1 cellular context compared by ENCODE assay signal in genomic region chr19:1094978-1095701, GRCh38.
TF ChIP-seq lines count a peak whose summit lies in the region.

Gene POLR2E (minus strand): TSS chr19:1095375. CDS start chr19:1095315, 60 bp downstream.

TF ChIP-seq in K562, 482 proteins besides CTCF, POLR2A, EP300 and RAD21 (continued from another document and continues in another):
- TF ChIP-seq, protein P1, sequence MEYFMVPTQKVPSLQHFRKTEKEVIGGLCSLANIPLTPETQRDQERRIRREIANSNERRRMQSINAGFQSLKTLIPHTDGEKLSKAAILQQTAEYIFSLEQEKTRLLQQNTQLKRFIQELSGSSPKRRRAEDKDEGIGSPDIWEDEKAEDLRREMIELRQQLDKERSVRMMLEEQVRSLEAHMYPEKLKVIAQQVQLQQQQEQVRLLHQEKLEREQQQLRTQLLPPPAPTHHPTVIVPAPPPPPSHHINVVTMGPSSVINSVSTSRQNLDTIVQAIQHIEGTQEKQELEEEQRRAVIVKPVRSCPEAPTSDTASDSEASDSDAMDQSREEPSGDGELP (CRISPR knock-in tag; IDR thresholded peaks at IDR 0.05; ENCODE audit: borderline replicate concordance): peak; percentile 84
- peak in 1 of 2 experiments; percentile 41; a peak in 1 of 4 replicates for TF ChIP-seq HDAC1 (IDR thresholded peaks at IDR 0.05)
- no peak for TF ChIP-seq TAF15 (IDR thresholded peaks at IDR 0.05; ENCODE audit: low read depth, low read length)
- peak; percentile 44 for TF ChIP-seq ZFX (CRISPR knock-in tag; IDR thresholded peaks at IDR 0.05)
- TF ChIP-seq JUN (IDR thresholded peaks at IDR 0.05; ENCODE audit: borderline replicate concordance, low read depth, low read length): peak; percentile 56; the same call in 1 of the 2 replicates
- TF ChIP-seq JUN (CRISPR knock-in tag; IDR thresholded peaks at IDR 0.05; ENCODE audit: borderline replicate concordance): no peak
- TF ChIP-seq PBX2 (CRISPR knock-in tag; IDR thresholded peaks at IDR 0.05; ENCODE audit: low read depth): no peak
- TF ChIP-seq PBX2 (tag; conservative IDR thresholded peaks at IDR 0.05; ENCODE audit: low read depth): no peak
- peak; percentile 85 for TF ChIP-seq PKNOX1 (IDR thresholded peaks at IDR 0.05)
- TF ChIP-seq NR2C1 (IDR thresholded peaks at IDR 0.05): no peak
- 0 out of 2 replicates have a peak, but pooled peaks have one; percentile 48 for TF ChIP-seq NR2C1 (tag; IDR thresholded peaks at IDR 0.05)
- TF ChIP-seq, protein P2, sequence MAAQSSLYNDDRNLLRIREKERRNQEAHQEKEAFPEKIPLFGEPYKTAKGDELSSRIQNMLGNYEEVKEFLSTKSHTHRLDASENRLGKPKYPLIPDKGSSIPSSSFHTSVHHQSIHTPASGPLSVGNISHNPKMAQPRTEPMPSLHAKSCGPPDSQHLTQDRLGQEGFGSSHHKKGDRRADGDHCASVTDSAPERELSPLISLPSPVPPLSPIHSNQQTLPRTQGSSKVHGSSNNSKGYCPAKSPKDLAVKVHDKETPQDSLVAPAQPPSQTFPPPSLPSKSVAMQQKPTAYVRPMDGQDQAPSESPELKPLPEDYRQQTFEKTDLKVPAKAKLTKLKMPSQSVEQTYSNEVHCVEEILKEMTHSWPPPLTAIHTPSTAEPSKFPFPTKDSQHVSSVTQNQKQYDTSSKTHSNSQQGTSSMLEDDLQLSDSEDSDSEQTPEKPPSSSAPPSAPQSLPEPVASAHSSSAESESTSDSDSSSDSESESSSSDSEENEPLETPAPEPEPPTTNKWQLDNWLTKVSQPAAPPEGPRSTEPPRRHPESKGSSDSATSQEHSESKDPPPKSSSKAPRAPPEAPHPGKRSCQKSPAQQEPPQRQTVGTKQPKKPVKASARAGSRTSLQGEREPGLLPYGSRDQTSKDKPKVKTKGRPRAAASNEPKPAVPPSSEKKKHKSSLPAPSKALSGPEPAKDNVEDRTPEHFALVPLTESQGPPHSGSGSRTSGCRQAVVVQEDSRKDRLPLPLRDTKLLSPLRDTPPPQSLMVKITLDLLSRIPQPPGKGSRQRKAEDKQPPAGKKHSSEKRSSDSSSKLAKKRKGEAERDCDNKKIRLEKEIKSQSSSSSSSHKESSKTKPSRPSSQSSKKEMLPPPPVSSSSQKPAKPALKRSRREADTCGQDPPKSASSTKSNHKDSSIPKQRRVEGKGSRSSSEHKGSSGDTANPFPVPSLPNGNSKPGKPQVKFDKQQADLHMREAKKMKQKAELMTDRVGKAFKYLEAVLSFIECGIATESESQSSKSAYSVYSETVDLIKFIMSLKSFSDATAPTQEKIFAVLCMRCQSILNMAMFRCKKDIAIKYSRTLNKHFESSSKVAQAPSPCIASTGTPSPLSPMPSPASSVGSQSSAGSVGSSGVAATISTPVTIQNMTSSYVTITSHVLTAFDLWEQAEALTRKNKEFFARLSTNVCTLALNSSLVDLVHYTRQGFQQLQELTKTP (IDR thresholded peaks at IDR 0.05; ENCODE audit: low read depth in 1 of 2, partially characterized antibody in 2 of 2): peak in 1 of 2 experiments; percentile 82
- TF ChIP-seq, protein P3, sequence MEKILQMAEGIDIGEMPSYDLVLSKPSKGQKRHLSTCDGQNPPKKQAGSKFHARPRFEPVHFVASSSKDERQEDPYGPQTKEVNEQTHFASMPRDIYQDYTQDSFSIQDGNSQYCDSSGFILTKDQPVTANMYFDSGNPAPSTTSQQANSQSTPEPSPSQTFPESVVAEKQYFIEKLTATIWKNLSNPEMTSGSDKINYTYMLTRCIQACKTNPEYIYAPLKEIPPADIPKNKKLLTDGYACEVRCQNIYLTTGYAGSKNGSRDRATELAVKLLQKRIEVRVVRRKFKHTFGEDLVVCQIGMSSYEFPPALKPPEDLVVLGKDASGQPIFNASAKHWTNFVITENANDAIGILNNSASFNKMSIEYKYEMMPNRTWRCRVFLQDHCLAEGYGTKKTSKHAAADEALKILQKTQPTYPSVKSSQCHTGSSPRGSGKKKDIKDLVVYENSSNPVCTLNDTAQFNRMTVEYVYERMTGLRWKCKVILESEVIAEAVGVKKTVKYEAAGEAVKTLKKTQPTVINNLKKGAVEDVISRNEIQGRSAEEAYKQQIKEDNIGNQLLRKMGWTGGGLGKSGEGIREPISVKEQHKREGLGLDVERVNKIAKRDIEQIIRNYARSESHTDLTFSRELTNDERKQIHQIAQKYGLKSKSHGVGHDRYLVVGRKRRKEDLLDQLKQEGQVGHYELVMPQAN (IDR thresholded peaks at IDR 0.05; ENCODE audit: borderline replicate concordance): peak; percentile 47; the same call in 1 of the 2 replicates
- peak; percentile 58; the same call in 1 of the 2 replicates for TF ChIP-seq TOE1 (IDR thresholded peaks at IDR 0.05; ENCODE audit: borderline replicate concordance)
- no peak for TF ChIP-seq TOE1 (CRISPR knock-in tag; IDR thresholded peaks at IDR 0.05; ENCODE audit: borderline replicate concordance, low read depth)
- TF ChIP-seq CBFA2T3 (IDR thresholded peaks at IDR 0.05): no peak
- peak; percentile 66 for TF ChIP-seq FIP1L1 (IDR thresholded peaks at IDR 0.05; ENCODE audit: low read depth, low read length, poor library complexity, severe bottlenecking)
- peak in 2 of 3 experiments; percentile 39 to 71 for TF ChIP-seq YY1 (IDR thresholded peaks at IDR 0.05; ENCODE audit: borderline replicate concordance in 1 of 3, control insufficient read depth in 1 of 3, extremely low read depth in 1 of 3, insufficient read depth in 3 of 3, insufficient read length in 1 of 3, insufficient replicate concordance in 2 of 3, low read depth in 1 of 3, low read length in 2 of 3)
- TF ChIP-seq C11orf30 (IDR thresholded peaks at IDR 0.05; ENCODE audit: low read depth): peak; percentile 60
- peak; percentile 79 for TF ChIP-seq VEZF1 (CRISPR knock-in tag; IDR thresholded peaks at IDR 0.05)
- peak; percentile 90 to 92 for TF ChIP-seq NRF1 (conservative IDR thresholded peaks at IDR 0.05 in 1 of 2, IDR thresholded peaks at IDR 0.05 in 1 of 2)
- TF ChIP-seq SIN3A (IDR thresholded peaks at IDR 0.05; ENCODE audit: borderline replicate concordance in 2 of 2, control insufficient read depth in 1 of 2, low read depth in 2 of 2, low read length in 2 of 2): peak in 1 of 2 experiments; percentile 70; a peak in 2 of 4 replicates
- peak; percentile 90 for TF ChIP-seq SP1 (CRISPR knock-in tag; IDR thresholded peaks at IDR 0.05)
- TF ChIP-seq POLR2B (IDR thresholded peaks at IDR 0.05; ENCODE audit: low read depth, partially characterized antibody): peak; percentile 84
- peak in 1 of 2 experiments; percentile 74; a peak in 2 of 4 replicates for TF ChIP-seq BCLAF1 (IDR thresholded peaks at IDR 0.05; ENCODE audit: borderline replicate concordance in 1 of 2, control insufficient read depth in 1 of 2, low read depth in 2 of 2, low read length in 1 of 2)
- TF ChIP-seq MTA1 (IDR thresholded peaks at IDR 0.05; ENCODE audit: borderline replicate concordance): peak; percentile 82; the same call in 1 of the 2 replicates
- no peak for TF ChIP-seq SAFB (IDR thresholded peaks at IDR 0.05; ENCODE audit: borderline replicate concordance, low read depth, low read length)
- TF ChIP-seq HMGN3 (IDR thresholded peaks at IDR 0.05; ENCODE audit: borderline replicate concordance, extremely low read depth, insufficient read length, low read depth, low read length): peak; percentile 54
- TF ChIP-seq, protein P4, sequence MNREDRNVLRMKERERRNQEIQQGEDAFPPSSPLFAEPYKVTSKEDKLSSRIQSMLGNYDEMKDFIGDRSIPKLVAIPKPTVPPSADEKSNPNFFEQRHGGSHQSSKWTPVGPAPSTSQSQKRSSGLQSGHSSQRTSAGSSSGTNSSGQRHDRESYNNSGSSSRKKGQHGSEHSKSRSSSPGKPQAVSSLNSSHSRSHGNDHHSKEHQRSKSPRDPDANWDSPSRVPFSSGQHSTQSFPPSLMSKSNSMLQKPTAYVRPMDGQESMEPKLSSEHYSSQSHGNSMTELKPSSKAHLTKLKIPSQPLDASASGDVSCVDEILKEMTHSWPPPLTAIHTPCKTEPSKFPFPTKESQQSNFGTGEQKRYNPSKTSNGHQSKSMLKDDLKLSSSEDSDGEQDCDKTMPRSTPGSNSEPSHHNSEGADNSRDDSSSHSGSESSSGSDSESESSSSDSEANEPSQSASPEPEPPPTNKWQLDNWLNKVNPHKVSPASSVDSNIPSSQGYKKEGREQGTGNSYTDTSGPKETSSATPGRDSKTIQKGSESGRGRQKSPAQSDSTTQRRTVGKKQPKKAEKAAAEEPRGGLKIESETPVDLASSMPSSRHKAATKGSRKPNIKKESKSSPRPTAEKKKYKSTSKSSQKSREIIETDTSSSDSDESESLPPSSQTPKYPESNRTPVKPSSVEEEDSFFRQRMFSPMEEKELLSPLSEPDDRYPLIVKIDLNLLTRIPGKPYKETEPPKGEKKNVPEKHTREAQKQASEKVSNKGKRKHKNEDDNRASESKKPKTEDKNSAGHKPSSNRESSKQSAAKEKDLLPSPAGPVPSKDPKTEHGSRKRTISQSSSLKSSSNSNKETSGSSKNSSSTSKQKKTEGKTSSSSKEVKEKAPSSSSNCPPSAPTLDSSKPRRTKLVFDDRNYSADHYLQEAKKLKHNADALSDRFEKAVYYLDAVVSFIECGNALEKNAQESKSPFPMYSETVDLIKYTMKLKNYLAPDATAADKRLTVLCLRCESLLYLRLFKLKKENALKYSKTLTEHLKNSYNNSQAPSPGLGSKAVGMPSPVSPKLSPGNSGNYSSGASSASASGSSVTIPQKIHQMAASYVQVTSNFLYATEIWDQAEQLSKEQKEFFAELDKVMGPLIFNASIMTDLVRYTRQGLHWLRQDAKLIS (CRISPR knock-in tag; IDR thresholded peaks at IDR 0.05): no peak
- 0 out of 2 replicates have a peak, but pooled peaks have one; percentile 23 for TF ChIP-seq NR1H2 (CRISPR knock-in tag; IDR thresholded peaks at IDR 0.05)
- peak; percentile 68; the same call in 1 of the 2 replicates for TF ChIP-seq PHF8 (IDR thresholded peaks at IDR 0.05; ENCODE audit: borderline replicate concordance, low read length)
- TF ChIP-seq ATF1 (CRISPR knock-in tag; IDR thresholded peaks at IDR 0.05): no peak
- TF ChIP-seq ATF1 (tag; IDR thresholded peaks at IDR 0.05): peak; percentile 78
- TF ChIP-seq ZBTB1 (CRISPR knock-in tag; IDR thresholded peaks at IDR 0.05; ENCODE audit: borderline replicate concordance, low read depth): no peak
- no peak for TF ChIP-seq FOXO4 (CRISPR knock-in tag; IDR thresholded peaks at IDR 0.05)
- TF ChIP-seq TBP (optimal IDR thresholded peaks at IDR 0.05; ENCODE audit: low read depth, low read length): peak; percentile 67
